Comparison of ENCODE assay signal across 11 cellular contexts in the genomic region with DNA sequence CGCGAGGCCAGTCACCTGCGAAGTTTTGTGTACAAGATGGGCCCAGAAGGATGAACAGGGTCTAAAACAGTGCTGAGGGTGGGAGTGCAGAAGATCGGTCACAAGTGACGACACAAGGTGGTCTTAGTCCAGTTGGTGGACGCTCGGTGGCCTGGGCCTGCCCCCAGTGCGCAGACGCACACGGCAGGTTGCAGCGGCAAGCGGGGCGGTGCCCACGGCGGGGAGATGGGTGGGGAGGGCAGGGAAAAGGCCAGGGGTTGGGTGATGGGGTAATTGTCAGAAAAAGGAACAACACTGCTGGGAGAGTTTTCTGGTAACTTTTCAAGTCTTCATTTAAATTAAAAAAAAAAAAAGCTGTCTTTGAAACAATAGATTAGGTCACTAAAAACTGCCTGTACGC. TPM values are rescaled to one million over a fixed set of nuclear protein-coding genes. Genes with fewer than 3 reads are reported as not detected.
A peak's percentile ranks its signal among the peaks of the same experiment; 100 is the strongest.
DNase-seq lines count a peak whose midpoint lies in the region; ATAC-seq and TF ChIP-seq lines count a peak whose summit lies in the region.
"Had no signal": no experiment of that assay in that cellular context is flagged by ENCODE, and none has a peak within 500 bp of the region (broad histone marks: within the 10 kb centered on the region; RNA-seq: fewer than 3 reads in every experiment).

No MANE protein-coding gene starts in this region.

- H3K9me3 Mint-ChIP-seq in activated naive CD4-positive, alpha-beta T cell treated with anti-CD3 and anti-CD28 coated beads, Interleukin-2, amount 10 ng/mL, durations not matched to agents 7 days and 5 days = no peaks in the 10 kb centered on the region

- H3K4me1 Mint-ChIP-seq in activated naive CD4-positive, alpha-beta T cell treated with anti-CD3 and anti-CD28 coated beads, Interleukin-2, amount 10 ng/mL, durations not matched to agents 7 days and 5 days = peaks cover 45% of the 10 kb centered on the region

- H3K4me3 Mint-ChIP-seq in activated naive CD4-positive, alpha-beta T cell treated with anti-CD3 and anti-CD28 coated beads, Interleukin-2, amount 10 ng/mL, durations not matched to agents 7 days and 5 days = peak overlapping the region; percentile 80

- BruUV-seq in Panc1 (replicated peaks; lab: Mats Ljungman, UMichigan) = no TSS peak

- CTCF ChIA-PET in activated naive CD4-positive, alpha-beta T cell treated with anti-CD3 and anti-CD28 coated beads, Interleukin-2, amount 10 ng/mL, durations not matched to agents 7 days and 5 days (lab: Charles Lee) = no interaction called here
- CTCF ChIA-PET in Panc1 (lab: Charles Lee) = no interaction called here

- H3K27me3 ChIP-seq in Panc1 (ENCODE audit: control insufficient read depth, insufficient read depth, low read length) (no peaks in the 10 kb centered on the region), spleen (replicated peaks in 1 of 7) (no peaks in the 10 kb centered on the region)
- H3K27me3 ChIP-seq: gastroesophageal sphincter had no signal

- H3K4me3 ChIP-seq in Panc1 (ENCODE audit: low read depth in 2 of 2, low read length in 2 of 2) = no peak overlapping the region
- H3K4me3 ChIP-seq in spleen = no peak overlapping the region

- H3K36me3 Mint-ChIP-seq in activated naive CD4-positive, alpha-beta T cell treated with anti-CD3 and anti-CD28 coated beads, Interleukin-2, amount 10 ng/mL, durations not matched to agents 7 days and 5 days = peaks cover under 1% of the 10 kb centered on the region

- H3K27ac ChIP-seq in Panc1 (ENCODE audit: low read length) (peak overlapping the region; percentile 83; the same call in 1 of the 2 replicates), spleen (peak overlapping the region in 3 of 8 donors; percentile 84 to 87 (median 84))

- H3K4me1 ChIP-seq in Panc1 (ENCODE audit: control insufficient read depth, insufficient read depth, low read length) (peaks cover 2% of the 10 kb centered on the region), spleen (peaks cover 5 to 38% (median 16%) of the 10 kb centered on the region in 6 donors)

- DNase-seq in activated naive CD4-positive, alpha-beta T cell treated with anti-CD3 and anti-CD28 coated beads, Interleukin-2, amount 10 ng/mL, durations not matched to agents 7 days and 5 days = no peak
- DNase-seq in activated naive CD4-positive, alpha-beta T cell treated with anti-CD3 and anti-CD28 coated beads, Interleukin-2, amount 50 U/mL, for 16 hours = no peak
- DNase-seq in Panc1 (ENCODE audit: low read depth, low spot score) (no peak), erythroblast (lab: John Stamatoyannopoulos, UW) (peak; percentile 7 to 18), spleen (peak; percentile 82), AG08396 (ENCODE audit: low spot score) (no peak), activated gamma-delta T cell (lab: John Stamatoyannopoulos, UW) (no peak), GDM1 (lab: John Stamatoyannopoulos, UW) (no peak)
- DNase-seq: kidney glomerular epithelial cell, occipital lobe had no signal

- H3K36me3 ChIP-seq in Panc1 (ENCODE audit: control insufficient read depth, insufficient read depth, low read length) (no peaks in the 10 kb centered on the region), spleen (peaks cover 0 to under 1% (median 0%) of the 10 kb centered on the region in 6 donors)
- H3K36me3 ChIP-seq: gastroesophageal sphincter had no signal

- no peaks in the 10 kb centered on the region for H3K9me3 ChIP-seq in Panc1 (ENCODE audit: control insufficient read depth, insufficient read depth, low read depth, low read length)
- no peaks in the 10 kb centered on the region for H3K9me3 ChIP-seq in spleen
- H3K9me3 ChIP-seq: gastroesophageal sphincter had no signal

- POLR2A ChIA-PET in Panc1 (lab: Charles Lee) = no interaction called here

- TF ChIP-seq POLR2A in erythroblast (IDR thresholded peaks at IDR 0.05; ENCODE audit: low read length) = no peak
- TF ChIP-seq POLR2A in spleen (IDR thresholded peaks at IDR 0.05) = no peak

- TF ChIP-seq CTCF in Panc1 (IDR thresholded peaks at IDR 0.05) = no peak
- TF ChIP-seq CTCF in spleen (IDR thresholded peaks at IDR 0.05 in 8 of 11, conservative IDR thresholded peaks at IDR 0.05 in 3 of 11) = no peak

- in situ Hi-C loops in Panc1 (cut with HindIII; ENCODE audit: low pct_unique_long_range_greater_than_20kb, low sequenced_read_pairs) = no loop called here

- no peak for ATAC-seq in Panc1
- ATAC-seq: gastroesophageal sphincter had no signal

- no peaks in the 10 kb centered on the region for H3K27me3 Mint-ChIP-seq in activated naive CD4-positive, alpha-beta T cell treated with anti-CD3 and anti-CD28 coated beads, Interleukin-2, amount 10 ng/mL, durations not matched to agents 7 days and 5 days

- H3K27ac Mint-ChIP-seq in activated naive CD4-positive, alpha-beta T cell treated with anti-CD3 and anti-CD28 coated beads, Interleukin-2, amount 10 ng/mL, durations not matched to agents 7 days and 5 days = peak overlapping the region; percentile 90

- 55 to 88% (median 83%) methylated on average over 16 of the region's 16 CpGs for WGBS in spleen, 5 donors

- intact Hi-C loops in Panc1 (cut with micrococcal nuclease; ENCODE audit: unreplicated experiment) = no loop called here
- intact Hi-C loops in spleen (cut with DNase I; ENCODE audit: low total_unique reads) = no loop called here

RNA-seq across cellular contexts. Expression of gene PRDX4, which starts 1.0 kb away (rescaled TPM):
- total RNA-seq in Panc1 (2021; ENCODE audit: unreplicated experiment) (106 TPM), spleen (100 to 1,000 TPM in 1 of 7 donors, 10 to 100 TPM in 6; 28.1 to 107 (median 38.7) TPM)
- 99.2 TPM for polyA plus RNA-seq in Panc1 (2012; ENCODE audit: insufficient read length)
- polyA plus RNA-seq in spleen = 10 to 100 TPM; 13.5 to 39.2 (median 34.1) TPM

Comparison
In these comparisons a context has a peak if more than half of its experiments do, and no peak if none do; other contexts are left out.
1. DNase-seq: peak in erythroblast (2 of 2) and spleen (single experiment); none in activated naive CD4-positive, alpha-beta T cell treated with anti-CD3 and anti-CD28 coated beads, Interleukin-2, amount 10 ng/mL, durations not matched to agents 7 days and 5 days (single experiment), activated naive CD4-positive, alpha-beta T cell treated with anti-CD3 and anti-CD28 coated beads, Interleukin-2, amount 50 U/mL, for 16 hours (single experiment), Panc1 (single experiment), AG08396 (single experiment), activated gamma-delta T cell (single experiment) and GDM1 (single experiment).